In the genomic region with DNA sequence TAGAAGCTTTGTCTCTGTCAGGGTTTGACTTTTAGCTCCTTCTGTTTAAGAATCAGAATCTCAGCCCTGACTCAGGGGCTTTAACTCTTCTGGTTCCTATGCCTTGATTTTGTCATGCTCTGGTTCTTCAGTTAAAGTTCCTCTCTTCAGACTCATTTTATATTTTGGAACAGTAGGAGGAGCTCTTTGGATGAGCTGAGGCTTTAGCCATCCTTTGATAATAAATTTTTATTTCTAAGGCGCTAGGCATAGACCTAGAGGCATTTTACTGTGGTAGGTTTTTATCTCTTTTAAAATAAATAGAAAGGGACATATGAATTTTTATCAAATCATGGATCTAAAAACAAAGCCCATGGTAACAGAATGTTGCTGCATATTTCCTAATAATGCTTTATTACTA, we compare ENCODE assay signal across 1 cellular context.
TF ChIP-seq lines count a peak whose summit lies in the region.

No MANE protein-coding gene starts in this region.

TF ChIP-seq in IMR-90, 13 proteins besides CTCF, POLR2A, EP300 and RAD21 (continued from another document):
- TF ChIP-seq BHLHE40 (IDR thresholded peaks at IDR 0.05; ENCODE audit: low read depth, low read length) (no peak), CHD1 (IDR thresholded peaks at IDR 0.05; ENCODE audit: low read depth, low read length) (no peak)
